ENCODE assay signal across 8 cellular contexts in the genomic region with DNA sequence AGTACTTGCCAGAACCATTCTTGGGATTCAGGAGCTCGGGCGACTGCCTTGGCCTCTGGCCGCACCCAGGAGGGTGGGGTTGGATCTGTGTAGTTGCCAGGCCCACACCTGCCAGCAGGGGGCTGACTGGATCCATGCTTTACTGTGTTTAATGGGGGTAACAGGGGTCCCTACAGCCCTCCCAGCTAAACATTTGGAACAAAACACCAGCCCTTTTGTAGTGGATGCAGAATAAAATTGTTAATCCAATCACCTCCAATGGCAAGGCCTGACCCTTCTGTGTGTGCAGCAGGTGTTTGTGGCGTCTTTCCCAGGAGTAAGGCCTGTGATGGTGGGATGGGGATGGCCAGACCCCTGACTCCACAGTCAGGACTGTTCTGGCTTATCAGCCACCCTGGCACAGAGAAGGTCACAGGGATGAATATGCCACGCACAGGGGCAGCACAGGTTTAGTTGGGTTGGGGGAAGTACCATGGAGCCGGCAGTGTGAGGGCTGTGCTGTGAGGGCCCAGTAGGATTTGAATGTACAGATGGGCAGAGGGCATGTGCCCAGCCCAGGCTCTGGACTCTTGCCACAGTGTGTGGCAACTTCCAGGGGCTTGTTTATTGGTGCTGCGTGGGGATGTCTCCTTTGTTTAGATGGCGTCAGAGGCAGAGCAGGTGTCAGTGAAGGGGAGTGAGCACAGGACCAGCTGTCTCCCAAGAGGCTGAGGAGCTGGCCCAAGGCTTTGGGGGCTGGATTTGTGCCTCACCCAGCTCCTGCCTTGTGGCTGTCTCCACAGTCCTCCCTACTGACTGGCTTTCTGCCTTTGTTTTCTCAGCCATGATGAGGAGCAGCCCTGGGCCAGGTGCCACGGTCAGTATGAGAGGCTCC. TPM values are rescaled to one million over a fixed set of nuclear protein-coding genes. Genes with fewer than 3 reads are reported as not detected.
DNase-seq lines count a peak whose midpoint lies in the region; ATAC-seq and TF ChIP-seq lines count a peak whose summit lies in the region.

No MANE protein-coding gene starts in this region.

- peak overlapping the region; percentile 59 for H3K27ac Mint-ChIP-seq in activated naive CD4-positive, alpha-beta T cell treated with anti-CD3 and anti-CD28 coated beads for 36 hours
- peak overlapping the region; percentile 75 for H3K27ac Mint-ChIP-seq in osteocyte (ENCODE audit: unreplicated experiment)

- H3K27me3 Mint-ChIP-seq in activated naive CD4-positive, alpha-beta T cell treated with anti-CD3 and anti-CD28 coated beads for 36 hours (ENCODE audit: low read depth), result no peaks in the 10 kb centered on the region
- H3K27me3 Mint-ChIP-seq in osteocyte (ENCODE audit: unreplicated experiment), result no peaks in the 10 kb centered on the region

- intact Hi-C loops in activated naive CD4-positive, alpha-beta T cell treated with anti-CD3 and anti-CD28 coated beads for 36 hours (cut with micrococcal nuclease), result loop anchor here (1.0 kb wide), 1 partner anchor 33 kb away; no protein-coding TSS in a partner anchor

- CTCF ChIA-PET in activated naive CD4-positive, alpha-beta T cell treated with anti-CD3 and anti-CD28 coated beads for 36 hours (lab: Charles Lee), result interaction anchor here (0.6 to 2.3 kb wide), 13 partner anchors 8 to 1877 kb away, joined by 3 to 14 read pairs (median 4); no protein-coding TSS in a partner anchor

- DNase-seq in activated T-cell treated with anti-CD3 and anti-CD28 coated beads for 1 hour (ENCODE audit: low read depth), result peak; percentile 45
- no peak for DNase-seq in activated T-cell treated with anti-CD3 and anti-CD28 coated beads for 4 hours
- peak; percentile 68 to 88 for DNase-seq in NCI-H524 (lab: John Stamatoyannopoulos, UW)
- DNase-seq in activated naive CD4-positive, alpha-beta T cell treated with anti-CD3 and anti-CD28 coated beads for 36 hours, result peak; percentile 65
- peak; percentile 65 for DNase-seq in germinal center (ENCODE audit: low spot score)
- no peak for DNase-seq in osteocyte (ENCODE audit: extremely low spot score, unreplicated experiment)
- DNase-seq in SIG-M5 (lab: John Stamatoyannopoulos, UW), result no peak

- H3K4me3 Mint-ChIP-seq in activated naive CD4-positive, alpha-beta T cell treated with anti-CD3 and anti-CD28 coated beads for 36 hours, result no peak overlapping the region
- H3K4me3 Mint-ChIP-seq in osteocyte (ENCODE audit: unreplicated experiment), result no peak overlapping the region

- peaks cover 31% of the 10 kb centered on the region for H3K4me1 Mint-ChIP-seq in activated naive CD4-positive, alpha-beta T cell treated with anti-CD3 and anti-CD28 coated beads for 36 hours (ENCODE audit: low read depth)
- H3K4me1 Mint-ChIP-seq in osteocyte (ENCODE audit: unreplicated experiment), result peaks cover 32% of the 10 kb centered on the region

- no peaks in the 10 kb centered on the region for H3K9me3 Mint-ChIP-seq in activated naive CD4-positive, alpha-beta T cell treated with anti-CD3 and anti-CD28 coated beads for 36 hours
- no peaks in the 10 kb centered on the region for H3K9me3 Mint-ChIP-seq in osteocyte (ENCODE audit: unreplicated experiment)

- H3K36me3 Mint-ChIP-seq in activated naive CD4-positive, alpha-beta T cell treated with anti-CD3 and anti-CD28 coated beads for 36 hours (ENCODE audit: low read depth), result peaks cover 25% of the 10 kb centered on the region
- peaks cover 41% of the 10 kb centered on the region for H3K36me3 Mint-ChIP-seq in osteocyte (ENCODE audit: unreplicated experiment)

- TF ChIP-seq CTCF in osteocyte (IDR thresholded peaks at IDR 0.05), result peak; percentile 66

- no peak for ATAC-seq in HG02642 (IDR thresholded peaks at IDR 0.05; ENCODE audit: poor library complexity, unreplicated experiment)

RNA-seq across cellular contexts. Expression of a gene that starts 22.2 kb away (rescaled TPM):
- total RNA-seq in activated naive CD4-positive, alpha-beta T cell treated with anti-CD3 and anti-CD28 coated beads for 36 hours, result 100 to 1,000 TPM; 120 to 121 TPM
- total RNA-seq in osteocyte, result 148 and 151 TPM in 2 replicates

RNA-seq across cellular contexts. Expression of a gene that starts 27.8 kb away (rescaled TPM):
- total RNA-seq in activated naive CD4-positive, alpha-beta T cell treated with anti-CD3 and anti-CD28 coated beads for 36 hours, result 100 to 1,000 TPM in 1 of 2 experiments, 10 to 100 TPM in 1; 98.9 to 107 TPM
- 67.4 and 68.8 TPM in 2 replicates for total RNA-seq in osteocyte

RNA-seq across cellular contexts. Expression of a gene that starts 32.8 kb away (rescaled TPM):
- total RNA-seq in activated naive CD4-positive, alpha-beta T cell treated with anti-CD3 and anti-CD28 coated beads for 36 hours, result 10 to 100 TPM; 48.9 to 54.3 TPM
- 78.6 and 85.5 TPM in 2 replicates for total RNA-seq in osteocyte

RNA-seq across cellular contexts. Expression of a gene that starts 51.8 kb away (rescaled TPM):
- 100 to 1,000 TPM; 151 to 154 TPM for total RNA-seq in activated naive CD4-positive, alpha-beta T cell treated with anti-CD3 and anti-CD28 coated beads for 36 hours
- total RNA-seq in osteocyte, result 60.7 and 61.0 TPM in 2 replicates

Comparison
In these comparisons a context has a peak if more than half of its experiments do, and no peak if none do; other contexts are left out.
1. DNase-seq: peak in activated T-cell treated with anti-CD3 and anti-CD28 coated beads for 1 hour (single experiment), NCI-H524 (2 of 2), activated naive CD4-positive, alpha-beta T cell treated with anti-CD3 and anti-CD28 coated beads for 36 hours (single experiment) and germinal center (single experiment); none in activated T-cell treated with anti-CD3 and anti-CD28 coated beads for 4 hours (single experiment), osteocyte (single experiment) and SIG-M5 (single experiment).